14 cellular contexts compared by ENCODE assay signal in the genomic region with DNA sequence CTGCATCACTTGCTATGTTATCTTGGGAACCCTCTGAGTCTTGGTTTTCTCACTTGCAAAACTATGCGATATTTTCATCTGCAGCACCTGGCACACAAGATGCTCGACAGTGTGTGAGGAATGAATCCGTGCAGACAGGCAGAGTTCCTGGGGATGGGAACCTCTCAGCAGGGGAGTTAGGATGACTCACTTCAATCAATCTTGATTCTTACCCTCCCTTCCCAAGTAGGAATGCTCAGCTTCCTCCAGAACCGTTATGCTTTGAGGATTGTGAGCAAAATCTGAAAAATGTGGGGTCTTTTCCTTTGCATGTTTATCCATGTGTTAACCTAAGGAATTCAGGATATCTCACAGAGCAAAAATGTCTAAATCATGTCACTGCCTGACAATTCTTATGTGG.
DNase-seq lines count a peak whose midpoint lies in the region; ATAC-seq and TF ChIP-seq lines count a peak whose summit lies in the region.
"Had no signal": no experiment of that assay in that cellular context is flagged by ENCODE, and none has a peak within 500 bp of the region (broad histone marks: within the 10 kb centered on the region; RNA-seq: fewer than 3 reads in every experiment).

No MANE protein-coding gene starts in this region.

- DNase-seq in AG04450 (ENCODE audit: low read depth, low spot score) (peak; percentile 97), HS-27A (ENCODE audit: low read depth) (peak; percentile 63), astrocyte of the spinal cord (ENCODE audit: low read depth, low spot score) (peak; percentile 94), kidney epithelial cell (ENCODE audit: low read depth) (peak; percentile 98), erythroblast (lab: John Stamatoyannopoulos, UW) (no peak), inferior parietal cortex (ENCODE audit: extremely low spot score) (no peak)
- DNase-seq in stimulated activated CD4-positive, alpha-beta T cell treated with anti-CD3 and anti-CD28 coated beads, Interleukin-2, amount 100 ng/mL, for 48 hours = no peak
- DNase-seq: NCI-H2107, right lobe of liver, T-helper 9 cell had no signal

- H3K27me3 ChIP-seq in AG04450 (ENCODE audit: control insufficient read depth, insufficient read depth, low read length) = no peaks in the 10 kb centered on the region
- H3K27me3 ChIP-seq in kidney epithelial cell (ENCODE audit: control insufficient read depth, insufficient read depth, low read length) = no peaks in the 10 kb centered on the region
- H3K27me3 ChIP-seq: BLaER1, right lobe of liver had no signal

- H3K9me3 ChIP-seq in AG04450 (ENCODE audit: control insufficient read depth, insufficient read depth, low read length) = no peaks in the 10 kb centered on the region; the same call in 1 of the 2 replicates
- H3K9me3 ChIP-seq: BLaER1, right lobe of liver, thoracic aorta had no signal

- no peak for ATAC-seq in HG03108 (IDR thresholded peaks at IDR 0.05; ENCODE audit: unreplicated experiment)
- ATAC-seq: K562, right lobe of liver had no signal

- TF ChIP-seq CTCF in AG04450 (IDR thresholded peaks at IDR 0.05; ENCODE audit: low read depth, low read length) (no peak), astrocyte of the spinal cord (IDR thresholded peaks at IDR 0.05; ENCODE audit: low read depth, low read length) (no peak), kidney epithelial cell (IDR thresholded peaks at IDR 0.05; ENCODE audit: insufficient read depth, low read length, poor library complexity, severe bottlenecking) (no peak)

- in situ Hi-C loops in astrocyte of the spinal cord (cut with HindIII; ENCODE audit: low sequenced_read_pairs) = no loop called here

- H3K27ac ChIP-seq in AG04450 (ENCODE audit: low read depth, low read length) = peak overlapping the region; percentile 87
- H3K27ac ChIP-seq: BLaER1, right lobe of liver, thoracic aorta had no signal

- H3K4me3 ChIP-seq in AG04450 (ENCODE audit: low read depth, low read length) (no peak overlapping the region), astrocyte of the spinal cord (ENCODE audit: low read depth, low read length) (no peak overlapping the region), kidney epithelial cell (ENCODE audit: low read depth, low read length) (no peak overlapping the region)
- H3K4me3 ChIP-seq: BLaER1, K562, right lobe of liver, thoracic aorta had no signal

- H3K36me3 ChIP-seq in kidney epithelial cell (ENCODE audit: control insufficient read depth, insufficient read depth, low read length) = no peaks in the 10 kb centered on the region
- H3K36me3 ChIP-seq: BLaER1, right lobe of liver, thoracic aorta had no signal

- CTCF ChIA-PET in AG04450 (lab: Charles Lee) = interaction anchor here (1.3 kb wide), 1 partner anchor 18 kb away, joined by 3 read pairs; no protein-coding TSS in a partner anchor

- POLR2A ChIA-PET in AG04450 (lab: Yijun Ruan, JAX) = interaction anchor here (1.1 kb wide), 1 partner anchor 11 kb away, joined by 4 read pairs; no protein-coding TSS in a partner anchor

- no peak for TF ChIP-seq POLR2A in erythroblast (IDR thresholded peaks at IDR 0.05; ENCODE audit: low read length)

Comparison
In these comparisons a context has a peak if more than half of its experiments do, and no peak if none do; other contexts are left out.
1. DNase-seq: peak in AG04450 (single experiment), HS-27A (single experiment), astrocyte of the spinal cord (single experiment) and kidney epithelial cell (single experiment); none in erythroblast (0 of 2), inferior parietal cortex (single experiment) and stimulated activated CD4-positive, alpha-beta T cell treated with anti-CD3 and anti-CD28 coated beads, Interleukin-2, amount 100 ng/mL, for 48 hours (0 of 2).